10 cellular contexts compared by ENCODE assay signal in genomic region chr14:36942522-36943245, GRCh38.
DNase-seq lines count a peak whose midpoint lies in the region; TF ChIP-seq lines count a peak whose summit lies in the region.
"Had no signal": no experiment of that assay in that cellular context is flagged by ENCODE, and none has a peak within 500 bp of the region (broad histone marks: within the 10 kb centered on the region; RNA-seq: fewer than 3 reads in every experiment).

No MANE protein-coding gene starts in this region.

- H3K9ac ChIP-seq in OCI-LY3 (ENCODE audit: low read length) = no peak overlapping the region
- H3K9ac ChIP-seq in neuronal stem cell (ENCODE audit: low read depth, low read length, poor library complexity) = no peak overlapping the region

- no peaks in the 10 kb centered on the region for H4K20me1 ChIP-seq in OCI-LY3 (ENCODE audit: insufficient read depth, low read length)

- 0 out of 2 replicates have a peak overlapping the region, but pooled peaks have one; percentile 10 for H2AFZ ChIP-seq in OCI-LY3 (ENCODE audit: low read depth, low read length)
- no peak overlapping the region for H2AFZ ChIP-seq in neuronal stem cell (ENCODE audit: low read length)

- H2BK120ac ChIP-seq in neuronal stem cell (ENCODE audit: low read depth, low read length) = no peak overlapping the region

- no peaks in the 10 kb centered on the region for H3K27me3 ChIP-seq in OCI-LY3 (ENCODE audit: low read depth, low read length)
- no peaks in the 10 kb centered on the region for H3K27me3 ChIP-seq in stomach
- H3K27me3 ChIP-seq in neuronal stem cell (ENCODE audit: control insufficient read depth in 3 of 3, insufficient read depth in 3 of 3, low read depth in 1 of 3, low read length in 3 of 3) = no peaks in the 10 kb centered on the region
- H3K27me3 ChIP-seq: right atrium auricular region, suprapubic skin had no signal

- H3K79me1 ChIP-seq in neuronal stem cell (ENCODE audit: low read depth, low read length) = no peaks in the 10 kb centered on the region

- H3K4ac ChIP-seq in neuronal stem cell (ENCODE audit: low read length) = no peak overlapping the region

- H3K9me3 ChIP-seq in OCI-LY3 (ENCODE audit: insufficient read depth, low read length) = no peaks in the 10 kb centered on the region
- no peaks in the 10 kb centered on the region for H3K9me3 ChIP-seq in stomach
- H3K9me3 ChIP-seq in neuronal stem cell (replicated peaks in 1 of 2; ENCODE audit: control insufficient read depth in 2 of 2, insufficient read depth in 1 of 2, low read depth in 1 of 2, low read length in 2 of 2) = no peaks in the 10 kb centered on the region
- H3K9me3 ChIP-seq: right atrium auricular region, suprapubic skin had no signal

- no peak overlapping the region for H2BK15ac ChIP-seq in neuronal stem cell (ENCODE audit: low read length)

- no peak for TF ChIP-seq CTCF in OCI-LY3 (IDR thresholded peaks at IDR 0.05; ENCODE audit: low read depth, low read length)
- TF ChIP-seq CTCF in epithelial cell of esophagus (IDR thresholded peaks at IDR 0.05; ENCODE audit: insufficient read depth, low read depth, low read length, missing control alignments) = no peak
- TF ChIP-seq CTCF in stomach (IDR thresholded peaks at IDR 0.05) = peak in 1 of 7 experiments; percentile 22

- no peak overlapping the region for H3K18ac ChIP-seq in neuronal stem cell (ENCODE audit: low read length)

- no peak overlapping the region for H3K23ac ChIP-seq in neuronal stem cell (ENCODE audit: low read depth, low read length, poor library complexity)

- no peak overlapping the region for H4K8ac ChIP-seq in neuronal stem cell (ENCODE audit: low read depth, low read length)

- no peak for TF ChIP-seq EP300 in stomach (IDR thresholded peaks at IDR 0.05)

- peaks cover 18% of the 10 kb centered on the region for H3K4me1 ChIP-seq in OCI-LY3 (ENCODE audit: low read length)
- H3K4me1 ChIP-seq in stomach = peaks cover 0 to 6% (median 3%) of the 10 kb centered on the region in 4 donors
- no peaks in the 10 kb centered on the region for H3K4me1 ChIP-seq in neuronal stem cell (ENCODE audit: control insufficient read depth in 2 of 2, insufficient read depth in 1 of 2, low read depth in 1 of 2, low read length in 2 of 2)
- H3K4me1 ChIP-seq: right atrium auricular region, suprapubic skin had no signal

- H3K4me3 ChIP-seq in OCI-LY3 (ENCODE audit: low read length) (no peak overlapping the region), epithelial cell of esophagus (ENCODE audit: low read length) (no peak overlapping the region), stomach (no peak overlapping the region), neuronal stem cell (ENCODE audit: low read length in 2 of 2) (no peak overlapping the region)
- H3K4me3 ChIP-seq: cardiac muscle cell, right atrium auricular region, suprapubic skin had no signal

- intact Hi-C loops in stomach (cut with DNase I; ENCODE audit: low total_unique reads) = no loop called here

- no peaks in the 10 kb centered on the region for H3K36me3 ChIP-seq in OCI-LY3 (replicated peaks; ENCODE audit: low read depth, low read length)
- H3K36me3 ChIP-seq in stomach = no peaks in the 10 kb centered on the region
- no peaks in the 10 kb centered on the region for H3K36me3 ChIP-seq in neuronal stem cell (replicated peaks in 1 of 2; ENCODE audit: control insufficient read depth in 2 of 2, insufficient read depth in 2 of 2, low read length in 2 of 2)
- H3K36me3 ChIP-seq: cardiac muscle cell, right atrium auricular region, suprapubic skin had no signal

- peak; percentile 70 for DNase-seq in HCEC 1CT
- peak; percentile 88 for DNase-seq in epithelial cell of esophagus (ENCODE audit: low read depth)
- peak; percentile 20 for DNase-seq in stromal cell of bone marrow (ENCODE audit: low read depth)
- DNase-seq in stomach = no peak
- no peak for DNase-seq in neuronal stem cell (ENCODE audit: low spot score)
- no peak for DNase-seq in OCI-M2 (lab: John Stamatoyannopoulos, UW; ENCODE audit: unreplicated experiment)

- no peak for TF ChIP-seq POLR2A in stomach (IDR thresholded peaks at IDR 0.05)

- no peak overlapping the region for H3K14ac ChIP-seq in neuronal stem cell (ENCODE audit: low read length)

- H3K27ac ChIP-seq in OCI-LY3 (ENCODE audit: low read length) (no peak overlapping the region), stomach (no peak overlapping the region), neuronal stem cell (replicated peaks; ENCODE audit: low read length) (no peak overlapping the region)
- H3K27ac ChIP-seq: cardiac muscle cell, right atrium auricular region had no signal

- WGBS in stomach, 5 donors = 73 to 80% (median 75%) methylated on average over 4 of the region's 4 CpGs
- WGBS in neuronal stem cell (ENCODE audit: extremely low coverage in 2 of 2, insufficient read length in 2 of 2, insufficient replicate concordance in 1 of 2), 2 donors = no CpG with 5 or more reads among the region's 4 CpGs

- H2AK5ac ChIP-seq in neuronal stem cell (ENCODE audit: low read depth, low read length) = no peak overlapping the region

- H3K79me2 ChIP-seq in OCI-LY3 (ENCODE audit: low read length) = no peaks in the 10 kb centered on the region

- H2BK12ac ChIP-seq in neuronal stem cell (ENCODE audit: low read length) = no peak overlapping the region

- no peak overlapping the region for H2BK5ac ChIP-seq in neuronal stem cell (ENCODE audit: low read length)

- H3K4me2 ChIP-seq in OCI-LY3 (ENCODE audit: low read length) = peak overlapping the region; percentile 73
- H3K4me2 ChIP-seq in neuronal stem cell (ENCODE audit: insufficient read depth, low read length, poor library complexity, severe bottlenecking) = no peak overlapping the region

- no peak overlapping the region for H4K91ac ChIP-seq in neuronal stem cell (ENCODE audit: low read depth, low read length, poor library complexity)

Comparison
In these comparisons a context has a peak if more than half of its experiments do, and no peak if none do; other contexts are left out.
1. DNase-seq: peak in HCEC 1CT (single experiment), epithelial cell of esophagus (single experiment) and stromal cell of bone marrow (single experiment); none in stomach (single experiment), neuronal stem cell (single experiment) and OCI-M2 (single experiment).